In genomic region chr1:24020470-24020869, GRCh38 we compare ENCODE assay signal across 20 cellular contexts. TPM values are rescaled to one million over a fixed set of nuclear protein-coding genes. Genes with fewer than 3 reads are reported as not detected.
DNase-seq lines count a peak whose midpoint lies in the region; ATAC-seq, FAIRE-seq and TF ChIP-seq lines count a peak whose summit lies in the region.
"Had no signal": no experiment of that assay in that cellular context is flagged by ENCODE, and none has a peak within 500 bp of the region (broad histone marks: within the 10 kb centered on the region; RNA-seq: fewer than 3 reads in every experiment).

No MANE protein-coding gene starts in this region.

- no peaks in the 10 kb centered on the region for H3K9me3 ChIP-seq in ascending aorta
- H3K9me3 ChIP-seq in stomach smooth muscle (ENCODE audit: control insufficient read depth in 2 of 2, low read length in 2 of 2) = no peaks in the 10 kb centered on the region
- H3K9me3 ChIP-seq: BLaER1 had no signal

- H3K4me3 ChIP-seq in ascending aorta = no peak overlapping the region
- H3K4me3 ChIP-seq in stomach smooth muscle (ENCODE audit: low read length in 2 of 2) = peak overlapping the region in 1 of 2 donors; percentile 40
- H3K4me3 ChIP-seq: BLaER1 had no signal

- H3K27me3 Mint-ChIP-seq in mesothelial cell of epicardium (ENCODE audit: low read depth) = no peaks in the 10 kb centered on the region

- no peak for FAIRE-seq in RCC 7860 (lab: Jason Lieb, UNC)
- FAIRE-seq: keratinocyte, small intestine had no signal

- intact Hi-C loops in ascending aorta (cut with DNase I) = loop anchor here (2.0 to 10.0 kb wide), 3 partner anchors 62 to 246 kb away; partner anchors contain the start of genes FUCA1, PITHD1 and PNRC2

- H3K36me3 Mint-ChIP-seq in mesothelial cell of epicardium = no peaks in the 10 kb centered on the region
- H3K36me3 Mint-ChIP-seq: naive thymus-derived CD8-positive, alpha-beta T cell had no signal

- ATAC-seq in GM21360 (IDR thresholded peaks at IDR 0.05; ENCODE audit: unreplicated experiment) = no peak
- ATAC-seq: naive thymus-derived CD8-positive, alpha-beta T cell; PC-3 had no signal

- no peak overlapping the region for H3K4me3 Mint-ChIP-seq in mesothelial cell of epicardium
- H3K4me3 Mint-ChIP-seq: naive thymus-derived CD8-positive, alpha-beta T cell had no signal

- peaks cover 30 to 71% of the 10 kb centered on the region in 2 donors for H3K4me1 ChIP-seq in ascending aorta
- peaks cover 52% of the 10 kb centered on the region for H3K4me1 ChIP-seq in stomach smooth muscle (ENCODE audit: control insufficient read depth, insufficient read depth, low read length)

- H3K9me3 Mint-ChIP-seq in mesothelial cell of epicardium = no peaks in the 10 kb centered on the region
- H3K9me3 Mint-ChIP-seq: naive thymus-derived CD8-positive, alpha-beta T cell had no signal

- TF ChIP-seq CTCF in C4-2B (conservative IDR thresholded peaks at IDR 0.05) (no peak), ascending aorta (IDR thresholded peaks at IDR 0.05) (no peak), mesothelial cell of epicardium (IDR thresholded peaks at IDR 0.05; ENCODE audit: unreplicated experiment) (no peak)

- DNase-seq in ascending aorta (ENCODE audit: low spot score in 2 of 2) = no peak
- DNase-seq in mesothelial cell of epicardium (ENCODE audit: low spot score in 2 of 2, unreplicated experiment in 2 of 2) = no peak
- DNase-seq in EL = no peak
- DNase-seq in DMS153 treated with DMSO at 0.1 percent for 48 hours (lab: John Stamatoyannopoulos, UW; ENCODE audit: unreplicated experiment) = no peak
- DNase-seq in RCC 7860 (ENCODE audit: low spot score) = no peak
- DNase-seq: activated CD4-positive, alpha-beta T cell treated with anti-CD3 and anti-CD28 coated beads for 4 hours; DND-41; effector memory CD4-positive, alpha-beta T cell; Kasumi-1; naive thymus-derived CD8-positive, alpha-beta T cell; NCI-H1694; NCI-H510A; PC-3; small intestine; T-helper 2 cell had no signal

- H3K27ac ChIP-seq in C4-2B (peak overlapping the region; percentile 85), ascending aorta (peak overlapping the region; percentile 89 to 91), stomach smooth muscle (ENCODE audit: low read length) (peak overlapping the region; percentile 86)
- H3K27ac ChIP-seq: BLaER1 had no signal

- no peak overlapping the region for H3K9ac ChIP-seq in stomach smooth muscle (ENCODE audit: low read length in 2 of 2)
- H3K9ac ChIP-seq: BLaER1 had no signal

- H3K36me3 ChIP-seq in ascending aorta (no peaks in the 10 kb centered on the region), stomach smooth muscle (ENCODE audit: control insufficient read depth in 2 of 2, insufficient read depth in 2 of 2, low read length in 2 of 2) (no peaks in the 10 kb centered on the region)
- H3K36me3 ChIP-seq: BLaER1 had no signal

- H3K27me3 ChIP-seq in ascending aorta (no peaks in the 10 kb centered on the region), stomach smooth muscle (ENCODE audit: control insufficient read depth in 1 of 2, insufficient read depth in 2 of 2, low read length in 2 of 2) (no peaks in the 10 kb centered on the region)
- H3K27me3 ChIP-seq: BLaER1 had no signal

- H3K4me1 Mint-ChIP-seq in mesothelial cell of epicardium = peaks cover 66% of the 10 kb centered on the region

- H3K27ac Mint-ChIP-seq in mesothelial cell of epicardium = peak overlapping the region; percentile 99
- H3K27ac Mint-ChIP-seq: naive thymus-derived CD8-positive, alpha-beta T cell had no signal

RNA-seq across cellular contexts. Expression of gene SRSF10, which starts 40.3 kb away (rescaled TPM):
- total RNA-seq in ascending aorta (80.6 TPM), mesothelial cell of epicardium (201 to 216 TPM (median 208 TPM) in 3 replicates)
